Comparison of ENCODE assay signal across 17 cellular contexts in the genomic region with DNA sequence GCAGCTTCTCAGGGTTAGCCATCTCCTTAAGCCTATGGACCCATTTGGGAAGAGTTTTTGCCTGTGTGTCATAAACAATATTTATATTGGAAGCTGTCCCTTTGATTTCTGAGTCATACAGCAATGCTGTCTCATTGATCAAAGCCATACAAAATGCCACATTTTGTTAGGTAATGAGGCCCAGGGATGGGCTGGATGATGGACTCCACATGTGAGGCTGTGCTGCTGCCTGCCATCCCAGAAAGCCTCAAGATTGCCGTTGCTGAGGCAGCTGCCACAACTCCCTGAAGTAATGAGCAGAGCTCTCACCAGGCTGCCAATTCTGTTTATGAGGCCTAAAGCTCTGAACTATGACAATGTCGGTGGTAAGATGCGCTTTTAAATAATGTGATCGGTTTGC. TPM values are rescaled to one million over a fixed set of nuclear protein-coding genes. Genes with fewer than 3 reads are reported as not detected.
"Had no signal": no experiment of that assay in that cellular context is flagged by ENCODE, and none has a peak within 500 bp of the region (broad histone marks: within the 10 kb centered on the region; RNA-seq: fewer than 3 reads in every experiment).

No MANE protein-coding gene starts in this region.

- H3K4me2 ChIP-seq: smooth muscle cell had no signal

- H3K4me1 Mint-ChIP-seq: activated CD4-positive, alpha-beta T cell treated with anti-CD3 and anti-CD28 coated beads, Interleukin-2, amount 10 ng/mL, durations not matched to agents 7 days and 5 days; activated naive CD8-positive, alpha-beta T cell treated with anti-CD3 and anti-CD28 coated beads for 36 hours; immature natural killer cell had no signal

- H3K4me3 Mint-ChIP-seq: activated CD4-positive, alpha-beta T cell treated with anti-CD3 and anti-CD28 coated beads, Interleukin-2, amount 10 ng/mL, durations not matched to agents 7 days and 5 days; activated naive CD8-positive, alpha-beta T cell treated with anti-CD3 and anti-CD28 coated beads for 36 hours; immature natural killer cell; naive thymus-derived CD8-positive, alpha-beta T cell; stimulated activated naive CD8-positive, alpha-beta T cell treated with anti-CD3 and anti-CD28 coated beads, Interleukin-15, Interleukin-2, amounts not matched to agents 100 ng/mL and 50 ng/mL, for 24 hours; T-helper 2 cell treated with Interferon-gamma antibody and Interleukin-4, amounts not matched to agents 5 μg/mL and 100 μg/mL, for 36 hours; type B pancreatic cell had no signal

- H3K27me3 Mint-ChIP-seq: activated naive CD8-positive, alpha-beta T cell treated with anti-CD3 and anti-CD28 coated beads for 36 hours; stimulated activated naive CD8-positive, alpha-beta T cell treated with anti-CD3 and anti-CD28 coated beads, Interleukin-15, Interleukin-2, amounts not matched to agents 100 ng/mL and 50 ng/mL, for 24 hours; type B pancreatic cell had no signal

- H3K27ac ChIP-seq: brain microvascular endothelial cell, pancreas had no signal

- H3K36me3 ChIP-seq: brain microvascular endothelial cell, pancreas had no signal

- H3K36me3 Mint-ChIP-seq: activated naive CD8-positive, alpha-beta T cell treated with anti-CD3 and anti-CD28 coated beads for 36 hours; immature natural killer cell; naive thymus-derived CD8-positive, alpha-beta T cell; type B pancreatic cell had no signal

- H3K27ac Mint-ChIP-seq: activated CD4-positive, alpha-beta T cell treated with anti-CD3 and anti-CD28 coated beads, Interleukin-2, amount 10 ng/mL, durations not matched to agents 7 days and 5 days; activated naive CD8-positive, alpha-beta T cell treated with anti-CD3 and anti-CD28 coated beads for 36 hours; immature natural killer cell; naive thymus-derived CD8-positive, alpha-beta T cell; stimulated activated naive CD8-positive, alpha-beta T cell treated with anti-CD3 and anti-CD28 coated beads, Interleukin-15, Interleukin-2, amounts not matched to agents 100 ng/mL and 50 ng/mL, for 24 hours; T-helper 2 cell treated with Interferon-gamma antibody and Interleukin-4, amounts not matched to agents 5 μg/mL and 100 μg/mL, for 36 hours; type B pancreatic cell had no signal

- H3K9me3 ChIP-seq: pancreas had no signal

- FAIRE-seq: endothelial cell of umbilical vein, pancreas had no signal

- H3K27me3 ChIP-seq: brain microvascular endothelial cell, pancreas had no signal

- H3K4me3 ChIP-seq: pancreas, smooth muscle cell had no signal

- H3K9me3 Mint-ChIP-seq: activated CD4-positive, alpha-beta T cell treated with anti-CD3 and anti-CD28 coated beads, Interleukin-2, amount 10 ng/mL, durations not matched to agents 7 days and 5 days; activated naive CD8-positive, alpha-beta T cell treated with anti-CD3 and anti-CD28 coated beads for 36 hours; naive thymus-derived CD8-positive, alpha-beta T cell; stimulated activated naive CD8-positive, alpha-beta T cell treated with anti-CD3 and anti-CD28 coated beads, Interleukin-15, Interleukin-2, amounts not matched to agents 100 ng/mL and 50 ng/mL, for 24 hours; T-helper 2 cell treated with Interferon-gamma antibody and Interleukin-4, amounts not matched to agents 5 μg/mL and 100 μg/mL, for 36 hours; type B pancreatic cell had no signal

- DNase-seq: activated CD4-positive, alpha-beta T cell treated with anti-CD3 and anti-CD28 coated beads, Interleukin-2, amount 10 ng/mL, durations not matched to agents 7 days and 5 days; activated CD8-positive, alpha-beta memory T cell treated with anti-CD3 and anti-CD28 coated beads, Interleukin-2, amount 50 U/mL, for 48 hours; activated gamma-delta T cell treated with Interleukin-2 at 50 U/mL for 16 hours; activated naive CD8-positive, alpha-beta T cell treated with anti-CD3 and anti-CD28 coated beads for 36 hours; brain microvascular endothelial cell; cortex of kidney; effector CD4-positive, alpha-beta T cell; immature natural killer cell; mesenchymal stem cell; naive thymus-derived CD8-positive, alpha-beta T cell; pancreas had no signal

RNA-seq across cellular contexts. Expression of a gene that starts 12.2 kb away (rescaled TPM):
- total RNA-seq: activated CD4-positive, alpha-beta T cell treated with anti-CD3 and anti-CD28 coated beads, Interleukin-2, amount 10 ng/mL, durations not matched to agents 7 days and 5 days; activated naive CD8-positive, alpha-beta T cell treated with anti-CD3 and anti-CD28 coated beads for 36 hours; endothelial cell of umbilical vein; fibroblast of villous mesenchyme; naive thymus-derived CD8-positive, alpha-beta T cell; smooth muscle cell had no signal
